ENCODE assay signal across 8 cellular contexts in genomic region chr1:59926381-59927243, GRCh38. TPM values are rescaled to one million over a fixed set of nuclear protein-coding genes. Genes with fewer than 3 reads are reported as not detected.
A peak's percentile ranks its signal among the peaks of the same experiment; 100 is the strongest.
DNase-seq lines count a peak whose midpoint lies in the region; ATAC-seq, FAIRE-seq and TF ChIP-seq lines count a peak whose summit lies in the region.

A gene with protein sequence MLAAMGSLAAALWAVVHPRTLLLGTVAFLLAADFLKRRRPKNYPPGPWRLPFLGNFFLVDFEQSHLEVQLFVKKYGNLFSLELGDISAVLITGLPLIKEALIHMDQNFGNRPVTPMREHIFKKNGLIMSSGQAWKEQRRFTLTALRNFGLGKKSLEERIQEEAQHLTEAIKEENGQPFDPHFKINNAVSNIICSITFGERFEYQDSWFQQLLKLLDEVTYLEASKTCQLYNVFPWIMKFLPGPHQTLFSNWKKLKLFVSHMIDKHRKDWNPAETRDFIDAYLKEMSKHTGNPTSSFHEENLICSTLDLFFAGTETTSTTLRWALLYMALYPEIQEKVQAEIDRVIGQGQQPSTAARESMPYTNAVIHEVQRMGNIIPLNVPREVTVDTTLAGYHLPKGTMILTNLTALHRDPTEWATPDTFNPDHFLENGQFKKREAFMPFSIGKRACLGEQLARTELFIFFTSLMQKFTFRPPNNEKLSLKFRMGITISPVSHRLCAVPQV (minus strand): TSS chr1:59926773. CDS start chr1:59926746, 27 bp downstream.

- peak within 1 kb of the TSS; percentile 83 for H3K4me3 Mint-ChIP-seq in astrocyte (ENCODE audit: unreplicated experiment)

- no peak for FAIRE-seq in astrocyte (lab: Jason Lieb, UNC)

- no peaks in the 10 kb centered on the region for H4K20me1 ChIP-seq in astrocyte (ENCODE audit: insufficient read depth, low read length)

- DNase-seq in HL-60 (ENCODE audit: low read depth in 1 of 2, low spot score in 1 of 2) (no peak), astrocyte (ENCODE audit: low read depth) (peak; percentile 4), sciatic nerve (ENCODE audit: low spot score) (peak; percentile 81), foreskin melanocyte (no peak)

- TF ChIP-seq CTCF in HL-60 (IDR thresholded peaks at IDR 0.05; ENCODE audit: insufficient read depth, low read length), result no peak
- no peak for TF ChIP-seq CTCF in astrocyte (IDR thresholded peaks at IDR 0.05; ENCODE audit: insufficient read depth, low read depth, low read length)

- H3K9me3 ChIP-seq in astrocyte (ENCODE audit: insufficient read depth, low read depth, low read length) (no peaks in the 10 kb centered on the region), iPS-15b (ENCODE audit: control insufficient read depth, insufficient read depth, low read length) (no peaks in the 10 kb centered on the region)

- H3K4me1 Mint-ChIP-seq in astrocyte (ENCODE audit: low read depth, unreplicated experiment), result no peaks in the 10 kb centered on the region

- H3K36me3 ChIP-seq in ACC112 (ENCODE audit: insufficient read depth, low read length), result no peaks in the 10 kb centered on the region
- H3K36me3 ChIP-seq in astrocyte (ENCODE audit: insufficient read depth, low read length), result no peaks in the 10 kb centered on the region
- H3K36me3 ChIP-seq in iPS-15b (ENCODE audit: control insufficient read depth, insufficient read depth, low read length), result no peaks in the 10 kb centered on the region

- H3K4me1 ChIP-seq in ACC112 (ENCODE audit: control insufficient read depth, insufficient read depth, low read length, unreplicated experiment) (no peaks in the 10 kb centered on the region), astrocyte (ENCODE audit: insufficient read depth, low read length) (no peaks in the 10 kb centered on the region), iPS-15b (ENCODE audit: control insufficient read depth, insufficient read depth, low read length) (no peaks in the 10 kb centered on the region)

- peak within 1 kb of the TSS; percentile 71 for H2AFZ ChIP-seq in ACC112 (ENCODE audit: low read length, unreplicated experiment)
- peak within 1 kb of the TSS; percentile 95 for H2AFZ ChIP-seq in astrocyte (ENCODE audit: low read depth, low read length)

- H3K9ac ChIP-seq in astrocyte (ENCODE audit: low read length) (peak within 1 kb of the TSS; percentile 34), iPS-15b (ENCODE audit: low read depth, low read length) (no peak within 1 kb of the TSS)

- intact Hi-C loops in sciatic nerve (cut with DNase I), result no loop called here

- H3K27me3 Mint-ChIP-seq in astrocyte (ENCODE audit: low read depth, unreplicated experiment), result peaks cover 17% of the 10 kb centered on the region

- peak; percentile 63 for ATAC-seq in GM19035 (IDR thresholded peaks at IDR 0.05; ENCODE audit: unreplicated experiment)
- peak; percentile 100 for ATAC-seq in SK-N-SH treated with all-trans-retinoic acid at 6 μM for 48 hours
- ATAC-seq in sciatic nerve, result peak; percentile 96

- H3K4me3 ChIP-seq in ACC112 (ENCODE audit: low read depth, low read length) (peak within 1 kb of the TSS; percentile 84), HL-60 (replicated peaks; ENCODE audit: insufficient read depth, low read length) (peak within 1 kb of the TSS; percentile 35), astrocyte (ENCODE audit: insufficient read depth, low read depth, low read length) (peak within 1 kb of the TSS; percentile 63), iPS-15b (ENCODE audit: low read depth, low read length) (peak within 1 kb of the TSS; percentile 66)

- no peak within 1 kb of the TSS for H3K27ac ChIP-seq in ACC112 (ENCODE audit: low read depth, low read length)
- no peak within 1 kb of the TSS for H3K27ac ChIP-seq in HL-60 (replicated peaks)
- no peak within 1 kb of the TSS for H3K27ac ChIP-seq in astrocyte (ENCODE audit: low read depth, low read length)

- H3K79me2 ChIP-seq in ACC112 (ENCODE audit: control insufficient read depth, insufficient read depth, low read length, unreplicated experiment) (no peaks in the 10 kb centered on the region), astrocyte (ENCODE audit: insufficient read depth, low read length) (no peaks in the 10 kb centered on the region)

- H3K4me2 ChIP-seq in astrocyte (ENCODE audit: low read length), result peak within 1 kb of the TSS; percentile 93

- H3K36me3 Mint-ChIP-seq in astrocyte (ENCODE audit: low read depth, unreplicated experiment), result no peaks in the 10 kb centered on the region

- peaks cover 5% of the 10 kb centered on the region for H3K9me3 Mint-ChIP-seq in astrocyte (ENCODE audit: unreplicated experiment)

- no peak within 1 kb of the TSS for H3K27ac Mint-ChIP-seq in astrocyte (ENCODE audit: unreplicated experiment)

- H3K27me3 ChIP-seq in ACC112 (ENCODE audit: insufficient read depth, low read length) (peaks cover 66% of the 10 kb centered on the region), HL-60 (ENCODE audit: insufficient read depth, poor library complexity, severe bottlenecking) (peaks cover 29% of the 10 kb centered on the region), astrocyte (ENCODE audit: insufficient read depth, low read length) (peaks cover 16% of the 10 kb centered on the region), iPS-15b (ENCODE audit: control insufficient read depth, insufficient read depth, low read length) (peaks cover 42% of the 10 kb centered on the region)

TF ChIP-seq in SK-N-SH treated with all-trans-retinoic acid at 6 μM for 48 hours, 23 proteins besides CTCF, POLR2A, EP300 and RAD21:
- no peak for TF ChIP-seq ISL1 (CRISPR knock-in tag; IDR thresholded peaks at IDR 0.05)
- no peak for TF ChIP-seq BACH2 (CRISPR knock-in tag; IDR thresholded peaks at IDR 0.05; ENCODE audit: borderline replicate concordance)
- TF ChIP-seq OSR1 (CRISPR knock-in tag; IDR thresholded peaks at IDR 0.05), result no peak
TF ChIP-seq in SK-N-SH treated with all-trans-retinoic acid at 6 μM for 48 hours: peak in this region for 0.

RNA-seq across cellular contexts. Expression of the gene that starts here (rescaled TPM):
- total RNA-seq in astrocyte, result 1.8 TPM in 2 replicates
- total RNA-seq in sciatic nerve, result 21.6 TPM

Comparison
In these comparisons a context has a peak if more than half of its experiments do, and no peak if none do; other contexts are left out.
1. DNase-seq: peak in astrocyte (single experiment) and sciatic nerve (single experiment); none in HL-60 (0 of 2) and foreskin melanocyte (single experiment).
2. Peak in every context shown above with its lines, with median percentiles within 50 percentile points of each other: H3K4me3 ChIP-seq and ATAC-seq.